Comparison of ENCODE assay signal across 22 cellular contexts in the genomic region with DNA sequence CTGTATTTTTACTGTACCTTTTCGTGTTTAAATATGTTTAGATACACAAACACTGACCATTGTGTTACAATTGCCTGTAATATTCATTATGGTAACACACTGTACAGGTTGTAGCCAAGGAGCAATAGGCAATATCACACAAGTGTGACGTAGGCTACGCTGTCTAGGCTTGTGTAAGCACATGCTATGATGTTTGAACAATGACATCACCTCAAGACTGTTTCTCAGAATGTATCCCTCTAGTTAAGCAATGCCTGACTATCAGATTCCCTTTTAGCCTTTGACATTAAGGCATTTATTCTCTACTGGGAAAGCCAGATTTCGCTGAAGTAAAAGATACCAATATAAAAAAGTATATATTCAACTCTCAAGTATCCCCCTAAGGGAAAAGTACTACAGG.
DNase-seq lines count a peak whose midpoint lies in the region; ATAC-seq and TF ChIP-seq lines count a peak whose summit lies in the region.
"Had no signal": no experiment of that assay in that cellular context is flagged by ENCODE, and none has a peak within 500 bp of the region (broad histone marks: within the 10 kb centered on the region; RNA-seq: fewer than 3 reads in every experiment).

No MANE protein-coding gene starts in this region.

- H3K4me1 ChIP-seq in hepatocyte (ENCODE audit: insufficient read depth), result no peaks in the 10 kb centered on the region
- H3K4me1 ChIP-seq: Caco-2 had no signal

- no peak overlapping the region for H3K4me2 ChIP-seq in hepatocyte
- H3K4me2 ChIP-seq: SK-N-SH had no signal

- no peaks in the 10 kb centered on the region for H3K79me2 ChIP-seq in hepatocyte

- H4K20me1 ChIP-seq in hepatocyte (ENCODE audit: insufficient read depth, poor library complexity, severe bottlenecking), result no peaks in the 10 kb centered on the region

- TF ChIP-seq CTCF in hepatocyte (IDR thresholded peaks at IDR 0.05; ENCODE audit: poor library complexity), result no peak

- no peaks in the 10 kb centered on the region for H3K9me3 ChIP-seq in hepatocyte (ENCODE audit: low read depth)
- H3K9me3 ChIP-seq: Caco-2, SK-N-SH had no signal

- no peak overlapping the region for H2AFZ ChIP-seq in hepatocyte

- H3K27ac ChIP-seq in hepatocyte, result peak overlapping the region; percentile 15
- H3K27ac ChIP-seq: HL-60 had no signal

- peak; percentile 12 for DNase-seq in NCI-H748 (lab: John Stamatoyannopoulos, UW; ENCODE audit: unreplicated experiment)
- DNase-seq in NCI-H748 treated with DMSO at 0.1 percent for 48 hours (lab: John Stamatoyannopoulos, UW), result no peak
- peak; percentile 29 for DNase-seq in SHP77 treated with DMSO at 0.1 percent for 48 hours (lab: John Stamatoyannopoulos, UW)
- DNase-seq in hepatocyte (ENCODE audit: low spot score), result peak; percentile 18
- DNase-seq in T1000 (lab: John Stamatoyannopoulos, UW), result no peak
- DNase-seq in cerebellum (ENCODE audit: low spot score), result no peak
- DNase-seq: C1 segment of cervical spinal cord; CD8-positive, alpha-beta T cell; GOT3; HCEC 1CT; NCI-H1048; NCI-H1694; NCI-H2029 treated with DMSO at 0.1 percent for 48 hours; NCI-H2171 treated with DMSO at 0.1 percent for 48 hours; NCI-H345; NCI-H524 treated with DMSO at 0.1 percent for 48 hours; RPMI8226; SK-N-SH; SW 1271 had no signal

- WGBS in hepatocyte (ENCODE audit: low lambda C conversion rate, missing lambda C conversion rate), result 47% methylated on average over 4 of the region's 4 CpGs

- no peak overlapping the region for H3K4me3 ChIP-seq in hepatocyte

- H3K36me3 ChIP-seq in hepatocyte (replicated peaks; ENCODE audit: insufficient read depth, low read depth), result no peaks in the 10 kb centered on the region

- no peak for ATAC-seq in GM21447 (IDR thresholded peaks at IDR 0.05; ENCODE audit: unreplicated experiment)
- ATAC-seq: CD8-positive, alpha-beta T cell had no signal

- H3K27me3 ChIP-seq in hepatocyte, result no peaks in the 10 kb centered on the region

- H3K9me2 ChIP-seq in hepatocyte (replicated peaks; ENCODE audit: insufficient read depth), result no peaks in the 10 kb centered on the region
- H3K9me2 ChIP-seq: SK-N-SH had no signal

Comparison
In these comparisons a context has a peak if more than half of its experiments do, and no peak if none do; other contexts are left out.
1. DNase-seq: peak in NCI-H748 (single experiment), SHP77 treated with DMSO at 0.1 percent for 48 hours (single experiment) and hepatocyte (single experiment); none in NCI-H748 treated with DMSO at 0.1 percent for 48 hours (single experiment), T1000 (single experiment) and cerebellum (single experiment).